ENCODE assay signal across 19 cellular contexts in genomic region chr18:36595046-36595817, GRCh38.
A peak's percentile ranks its signal among the peaks of the same experiment; 100 is the strongest.
DNase-seq lines count a peak whose midpoint lies in the region; ATAC-seq and TF ChIP-seq lines count a peak whose summit lies in the region.
"Had no signal": no experiment of that assay in that cellular context is flagged by ENCODE, and none has a peak within 500 bp of the region (broad histone marks: within the 10 kb centered on the region; RNA-seq: fewer than 3 reads in every experiment).

No MANE protein-coding gene starts in this region.

- H3K36me3 ChIP-seq in heart left ventricle (peaks cover 0 to 4% (median 0%) of the 10 kb centered on the region in 9 donors), endodermal cell (ENCODE audit: control insufficient read depth, insufficient read depth, low read length) (no peaks in the 10 kb centered on the region), neural progenitor cell (no peaks in the 10 kb centered on the region)

- H3K36me3 Mint-ChIP-seq in endodermal cell (ENCODE audit: low read depth) (no peaks in the 10 kb centered on the region), neural progenitor cell (peaks cover 24% of the 10 kb centered on the region)
- H3K36me3 Mint-ChIP-seq: CD4-positive, alpha-beta memory T cell; IgD-negative memory B cell had no signal

- no peak overlapping the region for H3K27ac Mint-ChIP-seq in endodermal cell
- peak overlapping the region; percentile 51 for H3K27ac Mint-ChIP-seq in neural progenitor cell
- H3K27ac Mint-ChIP-seq: CD4-positive, alpha-beta memory T cell; IgD-negative memory B cell had no signal

- ATAC-seq in heart left ventricle (peak in 3 of 4 donors; percentile 3 to 14 (median 13)), HG02571 (IDR thresholded peaks at IDR 0.05; ENCODE audit: unreplicated experiment) (no peak)
- ATAC-seq: A549 had no signal

- H4K20me1 ChIP-seq in neural progenitor cell (ENCODE audit: low read depth) = no peaks in the 10 kb centered on the region

- no peak for DNase-seq in heart left ventricle
- no peak for DNase-seq in cardiac septum (ENCODE audit: low spot score)
- DNase-seq in endodermal cell = peak; percentile 33
- DNase-seq in neural progenitor cell (ENCODE audit: low spot score) = no peak
- no peak for DNase-seq in NCI-H524 treated with DMSO at 0.1 percent for 48 hours (lab: John Stamatoyannopoulos, UW)
- DNase-seq in NCI-H748 treated with DMSO at 0.1 percent for 48 hours (lab: John Stamatoyannopoulos, UW) = no peak
- DNase-seq: CD4-positive, alpha-beta memory T cell; DMS153; GDM1; Kasumi-1; MM.1S; NCI-H1092 treated with DMSO at 0.1 percent for 48 hours; NCI-H2081; NCI-H774; SHP77 had no signal

- H3K4me2 ChIP-seq in neural progenitor cell = no peak overlapping the region
- H3K4me2 ChIP-seq: A549 had no signal

- H3K9me3 Mint-ChIP-seq in endodermal cell (peaks cover 2% of the 10 kb centered on the region), neural progenitor cell (no peaks in the 10 kb centered on the region)
- H3K9me3 Mint-ChIP-seq: IgD-negative memory B cell had no signal

- H3K4me3 Mint-ChIP-seq in endodermal cell = no peak overlapping the region
- H3K4me3 Mint-ChIP-seq in neural progenitor cell = no peak overlapping the region
- H3K4me3 Mint-ChIP-seq: IgD-negative memory B cell had no signal

- WGBS in heart left ventricle, 4 donors = 46 to 61% (median 52%) methylated on average over 10 of the region's 10 CpGs
- 91 to 96% methylated on average over 8 to 10 of the region's 10 CpGs for WGBS in endodermal cell (ENCODE audit: insufficient coverage in 1 of 2, insufficient read length in 1 of 2), 2 experiments

- H3K27me3 ChIP-seq in heart left ventricle = no peaks in the 10 kb centered on the region
- no peaks in the 10 kb centered on the region for H3K27me3 ChIP-seq in endodermal cell (ENCODE audit: control insufficient read depth, insufficient read depth, low read length, poor library complexity, severe bottlenecking)
- no peaks in the 10 kb centered on the region for H3K27me3 ChIP-seq in neural progenitor cell

- H3K27ac ChIP-seq in heart left ventricle (no peak overlapping the region), endodermal cell (ENCODE audit: low read depth, low read length) (no peak overlapping the region), neural progenitor cell (no peak overlapping the region)
- H3K27ac ChIP-seq: A549 had no signal

- H2AFZ ChIP-seq in neural progenitor cell (replicated peaks) = no peak overlapping the region

- no peak overlapping the region for H3K9ac ChIP-seq in endodermal cell (ENCODE audit: extremely low read depth, low read length, poor library complexity, severe bottlenecking)
- no peak overlapping the region for H3K9ac ChIP-seq in neural progenitor cell

- intact Hi-C loops in heart left ventricle (cut with DNase I) (no loop called here), cardiac septum (cut with DNase I) (no loop called here)

- H3K4me1 Mint-ChIP-seq in endodermal cell = peaks cover 2% of the 10 kb centered on the region
- peaks cover 13% of the 10 kb centered on the region for H3K4me1 Mint-ChIP-seq in neural progenitor cell
- H3K4me1 Mint-ChIP-seq: CD4-positive, alpha-beta memory T cell; IgD-negative memory B cell had no signal

- no peak for TF ChIP-seq POLR2A in heart left ventricle (IDR thresholded peaks at IDR 0.05)

- peaks cover 2% of the 10 kb centered on the region for H3F3A ChIP-seq in neural progenitor cell (ENCODE audit: low read depth)

- H3K4me1 ChIP-seq in heart left ventricle (peaks cover 0 to 25% (median 2%) of the 10 kb centered on the region in 12 donors), endodermal cell (ENCODE audit: control insufficient read depth, insufficient read depth, low read length) (no peaks in the 10 kb centered on the region), neural progenitor cell (peaks cover 17% of the 10 kb centered on the region)
- H3K4me1 ChIP-seq: A549, HAP-1 had no signal

- H3K4me3 ChIP-seq in heart left ventricle (no peak overlapping the region), endodermal cell (ENCODE audit: low read length) (no peak overlapping the region), neural progenitor cell (no peak overlapping the region)
- H3K4me3 ChIP-seq: A549, HAP-1 had no signal

- peaks cover 5% of the 10 kb centered on the region for H3K79me2 ChIP-seq in neural progenitor cell (ENCODE audit: low read depth)

- H3K9me3 ChIP-seq in heart left ventricle (no peaks in the 10 kb centered on the region), endodermal cell (ENCODE audit: control insufficient read depth, low read length) (peaks cover 7% of the 10 kb centered on the region), neural progenitor cell (ENCODE audit: low read depth) (no peaks in the 10 kb centered on the region)
- H3K9me3 ChIP-seq: A549, HAP-1 had no signal

- TF ChIP-seq CTCF in heart left ventricle (IDR thresholded peaks at IDR 0.05) (no peak), endodermal cell (conservative IDR thresholded peaks at IDR 0.05) (no peak), neural progenitor cell (IDR thresholded peaks at IDR 0.05) (no peak)

- peaks cover 1% of the 10 kb centered on the region for H3K27me3 Mint-ChIP-seq in endodermal cell (ENCODE audit: insufficient read depth)
- peaks cover 5% of the 10 kb centered on the region for H3K27me3 Mint-ChIP-seq in neural progenitor cell (ENCODE audit: insufficient read depth, low read depth)
- H3K27me3 Mint-ChIP-seq: IgD-negative memory B cell had no signal
